ENCODE assay signal across 21 cellular contexts in genomic region chr11:74679513-74679865, GRCh38. TPM values are rescaled to one million over a fixed set of nuclear protein-coding genes. Genes with fewer than 3 reads are reported as not detected.
"Had no signal": no experiment of that assay in that cellular context is flagged by ENCODE, and none has a peak within 500 bp of the region (broad histone marks: within the 10 kb centered on the region; RNA-seq: fewer than 3 reads in every experiment).

No MANE protein-coding gene starts in this region.

- H3K27ac Mint-ChIP-seq: activated CD4-positive, alpha-beta T cell treated with anti-CD3 and anti-CD28 coated beads, Interleukin-2, amount 10 ng/mL, durations not matched to agents 7 days and 5 days; neural progenitor cell; T-helper 1 cell treated with Interleukin-12 subunit alpha and Interleukin-12 subunit beta and Interleukin-4 antibody, amounts not matched to agents 30 μg/mL and 1 μg/mL, for 36 hours had no signal

- H3K4me2 ChIP-seq: neural progenitor cell had no signal

- H3K9me3 ChIP-seq: colonic mucosa, esophagus squamous epithelium, upper lobe of right lung had no signal

- DNase-seq: activated CD4-positive, alpha-beta T cell treated with anti-CD3 and anti-CD28 coated beads, Interleukin-2, amount 10 ng/mL, durations not matched to agents 7 days and 5 days; amniotic stem cell; central memory CD4-positive, alpha-beta T cell; colonic mucosa; effector CD4-positive, alpha-beta T cell; esophagus squamous epithelium; hypothalamus; kidney glomerular epithelial cell; stimulated activated CD4-positive, alpha-beta T cell treated with anti-CD3 and anti-CD28 coated beads, Interleukin-4, amount 100 ng/mL, for 4 hours; stimulated activated CD8-positive, alpha-beta memory T cell treated with anti-CD3 and anti-CD28 coated beads, Interleukin-4, amount 100 ng/mL, for 48 hours; stimulated activated naive CD4-positive, alpha-beta T cell treated with Interleukin-2 at 50 U/mL for 16 hours; upper lobe of right lung had no signal

- H3K27me3 ChIP-seq: upper lobe of right lung had no signal

- H2AFZ ChIP-seq: neural progenitor cell, parathyroid adenoma had no signal

- H3K4me3 ChIP-seq: colonic mucosa, esophagus squamous epithelium, lung, neural progenitor cell, upper lobe of right lung had no signal

- H3K9me3 Mint-ChIP-seq: activated CD4-positive, alpha-beta T cell treated with anti-CD3 and anti-CD28 coated beads, Interleukin-2, amount 10 ng/mL, durations not matched to agents 7 days and 5 days; activated naive CD4-positive, alpha-beta T cell treated with anti-CD3 and anti-CD28 coated beads, Interleukin-2, amount 50 U/mL, for 72 hours; neural progenitor cell; T-helper 1 cell treated with Interleukin-12 subunit alpha and Interleukin-12 subunit beta and Interleukin-4 antibody, amounts not matched to agents 30 μg/mL and 1 μg/mL, for 36 hours had no signal

- H3K4me1 ChIP-seq: parathyroid adenoma had no signal

- H3K79me2 ChIP-seq: parathyroid adenoma had no signal

- H3K36me3 ChIP-seq: colonic mucosa, esophagus squamous epithelium, neural progenitor cell, upper lobe of right lung had no signal

- H3K4me3 Mint-ChIP-seq: activated CD4-positive, alpha-beta T cell treated with anti-CD3 and anti-CD28 coated beads, Interleukin-2, amount 10 ng/mL, durations not matched to agents 7 days and 5 days; neural progenitor cell; T-helper 1 cell treated with Interleukin-12 subunit alpha and Interleukin-12 subunit beta and Interleukin-4 antibody, amounts not matched to agents 30 μg/mL and 1 μg/mL, for 36 hours had no signal

- ATAC-seq: activated naive CD4-positive, alpha-beta T cell treated with anti-CD3 and anti-CD28 coated beads, Interleukin-2, amount 50 U/mL, for 72 hours; upper lobe of right lung had no signal

- H3K36me3 Mint-ChIP-seq: activated naive CD4-positive, alpha-beta T cell treated with anti-CD3 and anti-CD28 coated beads, Interleukin-2, amount 50 U/mL, for 72 hours; neural progenitor cell had no signal

- H3K27ac ChIP-seq: colonic mucosa, neural progenitor cell, parathyroid adenoma, upper lobe of right lung had no signal

RNA-seq across cellular contexts. Expression of gene CHRDL2, which starts 51.7 kb away (rescaled TPM):
- total RNA-seq: activated CD4-positive, alpha-beta T cell treated with anti-CD3 and anti-CD28 coated beads, Interleukin-2, amount 10 ng/mL, durations not matched to agents 7 days and 5 days; activated naive CD4-positive, alpha-beta T cell treated with anti-CD3 and anti-CD28 coated beads, Interleukin-2, amount 50 U/mL, for 72 hours; endothelial cell of umbilical vein; fibroblast of villous mesenchyme; glomerular endothelial cell; renal cortical epithelial cell had no signal
